ENCODE assay signal across 19 cellular contexts in genomic region chr3:57011022-57011421, GRCh38. TPM values are rescaled to one million over a fixed set of nuclear protein-coding genes. Genes with fewer than 3 reads are reported as not detected.
"Had no signal": no experiment of that assay in that cellular context is flagged by ENCODE, and none has a peak within 500 bp of the region (broad histone marks: within the 10 kb centered on the region; RNA-seq: fewer than 3 reads in every experiment).

No MANE protein-coding gene starts in this region.

- ATAC-seq: activated CD4-positive, CD25-positive, alpha-beta regulatory T cell treated with anti-CD3 and anti-CD28 coated beads, Interleukin-2, amount 50 U/mL, for 24 hours; right cardiac atrium had no signal

- H3K4me3 ChIP-seq: upper lobe of left lung had no signal

- H3K9me3 ChIP-seq: upper lobe of left lung had no signal

- H3K36me3 ChIP-seq: upper lobe of left lung had no signal

- DNase-seq: activated naive CD4-positive, alpha-beta T cell; activated naive CD8-positive, alpha-beta T cell treated with anti-CD3 and anti-CD28 coated beads, Interleukin-2, amount 10 ng/mL, durations not matched to agents 7 days and 5 days; cerebellar nuclear complex; effector memory CD4-positive, alpha-beta T cell; hypothalamus; mesendoderm; posterior cingulate gyrus; right cardiac atrium; small intestine; stimulated activated CD4-positive, alpha-beta T cell treated with anti-CD3 and anti-CD28 coated beads, Interleukin-4, amount 100 ng/mL, for 24 hours; stimulated activated naive CD4-positive, alpha-beta T cell; substantia nigra; T-helper 9 cell; upper lobe of left lung had no signal

- H3K4me3 Mint-ChIP-seq: activated naive CD8-positive, alpha-beta T cell treated with anti-CD3 and anti-CD28 coated beads, Interleukin-2, amount 10 ng/mL, durations not matched to agents 7 days and 5 days; activated T-helper 1 cell treated with anti-CD3 and anti-CD28 coated beads, Interleukin-12 subunit alpha, Interleukin-12 subunit beta, Interleukin-2, Interleukin-4 antibody, amounts not matched to agents 30 ng/mL and 10 ng/mL and 1 ng/mL, durations not matched to agents 14 hours and 24 hours and 36 hours; dendritic cell treated with granulocyte-macrophage colony-stimulating factor and Interleukin-4, amounts not matched to agents 40 ng/mL and 50 ng/mL, for 4 days had no signal

- H3K9me3 Mint-ChIP-seq: activated naive CD8-positive, alpha-beta T cell treated with anti-CD3 and anti-CD28 coated beads, Interleukin-2, amount 10 ng/mL, durations not matched to agents 7 days and 5 days; activated T-helper 1 cell treated with anti-CD3 and anti-CD28 coated beads, Interleukin-12 subunit alpha, Interleukin-12 subunit beta, Interleukin-2, Interleukin-4 antibody, amounts not matched to agents 30 ng/mL and 10 ng/mL and 1 ng/mL, durations not matched to agents 14 hours and 24 hours and 36 hours; dendritic cell treated with granulocyte-macrophage colony-stimulating factor and Interleukin-4, amounts not matched to agents 40 ng/mL and 50 ng/mL, for 4 days had no signal

- H3K27me3 ChIP-seq: upper lobe of left lung had no signal

- H3K27ac ChIP-seq: upper lobe of left lung had no signal

- H3K27ac Mint-ChIP-seq: activated naive CD8-positive, alpha-beta T cell treated with anti-CD3 and anti-CD28 coated beads, Interleukin-2, amount 10 ng/mL, durations not matched to agents 7 days and 5 days; activated T-helper 1 cell treated with anti-CD3 and anti-CD28 coated beads, Interleukin-12 subunit alpha, Interleukin-12 subunit beta, Interleukin-2, Interleukin-4 antibody, amounts not matched to agents 30 ng/mL and 10 ng/mL and 1 ng/mL, durations not matched to agents 14 hours and 24 hours and 36 hours; dendritic cell treated with granulocyte-macrophage colony-stimulating factor and Interleukin-4, amounts not matched to agents 40 ng/mL and 50 ng/mL, for 4 days had no signal

- H3K27me3 Mint-ChIP-seq: activated naive CD8-positive, alpha-beta T cell treated with anti-CD3 and anti-CD28 coated beads, Interleukin-2, amount 10 ng/mL, durations not matched to agents 7 days and 5 days had no signal

- H3K36me3 Mint-ChIP-seq: activated naive CD8-positive, alpha-beta T cell treated with anti-CD3 and anti-CD28 coated beads, Interleukin-2, amount 10 ng/mL, durations not matched to agents 7 days and 5 days had no signal

RNA-seq across cellular contexts. Expression of gene SPATA12, which starts 49.4 kb away (rescaled TPM):
- total RNA-seq: activated CD8-positive, alpha-beta memory T cell treated with anti-CD3 and anti-CD28 coated beads for 36 hours; activated naive CD8-positive, alpha-beta T cell treated with anti-CD3 and anti-CD28 coated beads, Interleukin-2, amount 10 ng/mL, durations not matched to agents 7 days and 5 days; activated T-helper 1 cell treated with anti-CD3 and anti-CD28 coated beads, Interleukin-12 subunit alpha, Interleukin-12 subunit beta, Interleukin-2, Interleukin-4 antibody, amounts not matched to agents 30 ng/mL and 10 ng/mL and 1 ng/mL, durations not matched to agents 14 hours and 24 hours and 36 hours; liver; right cardiac atrium had no signal
